ENCODE assay signal across 21 cellular contexts in the genomic region with DNA sequence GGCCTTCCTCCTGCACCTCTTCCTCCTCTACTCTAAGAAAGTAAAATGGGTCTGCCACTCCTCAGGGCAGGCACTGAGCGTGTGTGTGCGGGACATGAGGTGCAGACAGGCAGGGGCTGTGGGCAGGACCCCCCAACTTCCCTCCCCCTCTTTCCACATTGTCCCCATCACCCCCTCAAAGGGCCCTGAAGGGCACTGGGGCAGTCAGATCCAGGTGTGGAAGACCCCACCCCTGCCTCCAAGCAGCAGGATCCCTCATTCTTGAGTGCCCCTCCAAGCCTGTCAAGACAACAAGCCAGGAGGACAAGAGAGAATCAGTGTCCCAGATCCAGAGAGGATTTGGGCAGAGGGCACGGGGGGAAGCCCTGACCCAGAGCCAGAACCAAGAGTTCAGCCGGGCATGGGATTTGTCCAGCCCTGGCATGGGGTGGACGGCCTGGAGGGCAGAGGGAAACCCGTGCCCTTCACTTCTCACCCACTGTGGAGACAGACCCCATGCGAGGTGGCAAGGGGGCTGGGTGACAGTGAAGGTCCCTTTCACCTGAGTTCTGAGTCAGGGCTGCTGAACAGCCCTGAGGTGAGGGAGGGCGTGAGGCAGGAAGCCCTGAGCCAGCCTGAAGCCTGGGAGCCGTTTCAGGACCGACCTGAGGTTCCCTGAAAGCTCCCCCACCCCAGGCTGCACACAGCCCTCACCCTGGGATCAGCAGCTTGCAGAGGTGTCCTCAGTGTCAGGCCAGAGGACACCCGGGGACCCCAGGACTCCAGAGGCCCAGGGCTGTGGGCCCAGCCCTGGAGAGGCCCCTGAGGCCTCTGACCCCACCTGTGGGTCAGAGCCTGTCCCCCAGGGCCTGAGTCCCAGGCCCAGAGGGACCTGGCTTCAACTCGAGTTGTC. TPM values are rescaled to one million over a fixed set of nuclear protein-coding genes. Genes with fewer than 3 reads are reported as not detected.
DNase-seq lines count a peak whose midpoint lies in the region; ATAC-seq and TF ChIP-seq lines count a peak whose summit lies in the region.
"Had no signal": no experiment of that assay in that cellular context is flagged by ENCODE, and none has a peak within 500 bp of the region (broad histone marks: within the 10 kb centered on the region; RNA-seq: fewer than 3 reads in every experiment).

No MANE protein-coding gene starts in this region.

- no peak overlapping the region for H2AFZ ChIP-seq in neuronal stem cell (ENCODE audit: low read length)

- no peak overlapping the region for H3K4me3 Mint-ChIP-seq in CD8-positive, alpha-beta T cell
- H3K4me3 Mint-ChIP-seq: T-helper 1 cell treated with Interleukin-12 subunit alpha and Interleukin-12 subunit beta and Interleukin-4 antibody, amounts not matched to agents 30 μg/mL and 1 μg/mL, for 36 hours had no signal

- H3K4me1 ChIP-seq in CD8-positive, alpha-beta T cell (ENCODE audit: insufficient read depth, low read length), result peaks cover 39% of the 10 kb centered on the region
- H3K4me1 ChIP-seq in NT2/D1 (ENCODE audit: insufficient read depth, insufficient read length) (peaks cover 8% of the 10 kb centered on the region), neuronal stem cell (ENCODE audit: control insufficient read depth in 2 of 2, insufficient read depth in 1 of 2, low read depth in 1 of 2, low read length in 2 of 2) (peaks cover 6 to 17% of the 10 kb centered on the region in 2 donors)

- H4K91ac ChIP-seq in neuronal stem cell (ENCODE audit: low read depth, low read length, poor library complexity), result no peak overlapping the region

- no CpG with 5 or more reads among the region's 12 CpGs for WGBS in neuronal stem cell (ENCODE audit: extremely low coverage in 2 of 2, insufficient read length in 2 of 2, insufficient replicate concordance in 1 of 2), 2 donors

- H4K8ac ChIP-seq in neuronal stem cell (ENCODE audit: low read depth, low read length), result no peak overlapping the region

- no peak for ATAC-seq in CD8-positive, alpha-beta T cell
- no peak for ATAC-seq in HG03039 (IDR thresholded peaks at IDR 0.05; ENCODE audit: unreplicated experiment)
- ATAC-seq: activated naive CD4-positive, alpha-beta T cell treated with anti-CD3 and anti-CD28 coated beads, Interleukin-2, amount 50 U/mL, for 72 hours; left colon had no signal

- peak overlapping the region; percentile 60 for H3K27ac Mint-ChIP-seq in CD8-positive, alpha-beta T cell
- H3K27ac Mint-ChIP-seq: T-helper 1 cell treated with Interleukin-12 subunit alpha and Interleukin-12 subunit beta and Interleukin-4 antibody, amounts not matched to agents 30 μg/mL and 1 μg/mL, for 36 hours had no signal

- no peak for TF ChIP-seq CTCF in CD8-positive, alpha-beta T cell (IDR thresholded peaks at IDR 0.05)
- no peak for TF ChIP-seq CTCF in dorsolateral prefrontal cortex (IDR thresholded peaks at IDR 0.05 in 54 of 56, conservative IDR thresholded peaks at IDR 0.05 in 2 of 56; ENCODE audit: low read depth in 1 of 56, partially characterized antibody in 56 of 56)

- no peak overlapping the region for H3K27ac ChIP-seq in CD8-positive, alpha-beta T cell (ENCODE audit: low read depth, low read length)
- peak overlapping the region; percentile 18 to 99 (median 94) for H3K27ac ChIP-seq in dorsolateral prefrontal cortex
- no peak overlapping the region for H3K27ac ChIP-seq in neuronal stem cell (replicated peaks; ENCODE audit: low read length)
- H3K27ac ChIP-seq: epithelial cell of prostate, VCaP had no signal

- peak overlapping the region; percentile 32 for H3K23ac ChIP-seq in neuronal stem cell (ENCODE audit: low read depth, low read length, poor library complexity)

- H2BK12ac ChIP-seq in neuronal stem cell (ENCODE audit: low read length), result no peak overlapping the region

- peaks cover 21% of the 10 kb centered on the region for H3K36me3 Mint-ChIP-seq in CD8-positive, alpha-beta T cell

- H2AK5ac ChIP-seq in neuronal stem cell (ENCODE audit: low read depth, low read length), result no peak overlapping the region

- H3K36me3 ChIP-seq in CD8-positive, alpha-beta T cell (ENCODE audit: insufficient read depth, low read length), result peaks cover 4% of the 10 kb centered on the region
- H3K36me3 ChIP-seq in NT2/D1 (ENCODE audit: insufficient read depth, insufficient read length, low read length) (peaks cover 29% of the 10 kb centered on the region), neuronal stem cell (replicated peaks in 1 of 2; ENCODE audit: control insufficient read depth in 2 of 2, insufficient read depth in 2 of 2, low read length in 2 of 2) (peaks cover 20 to 53% of the 10 kb centered on the region in 2 donors)

- no peak overlapping the region for H3K4me3 ChIP-seq in CD8-positive, alpha-beta T cell (ENCODE audit: low read depth, low read length)
- no peak overlapping the region for H3K4me3 ChIP-seq in NT2/D1 (ENCODE audit: insufficient read length, low read depth)
- no peak overlapping the region for H3K4me3 ChIP-seq in dorsolateral prefrontal cortex
- H3K4me3 ChIP-seq in neuronal stem cell (ENCODE audit: low read length in 2 of 2), result no peak overlapping the region

- no peak overlapping the region for H3K4ac ChIP-seq in neuronal stem cell (ENCODE audit: low read length)

- H3K79me1 ChIP-seq in neuronal stem cell (ENCODE audit: low read depth, low read length), result peaks cover under 1% of the 10 kb centered on the region

- no peaks in the 10 kb centered on the region for H3K27me3 ChIP-seq in CD8-positive, alpha-beta T cell (ENCODE audit: insufficient read depth, low read length)
- H3K27me3 ChIP-seq in NT2/D1 (ENCODE audit: insufficient read depth, insufficient read length) (no peaks in the 10 kb centered on the region), dorsolateral prefrontal cortex (no peaks in the 10 kb centered on the region), neuronal stem cell (ENCODE audit: control insufficient read depth in 3 of 3, insufficient read depth in 3 of 3, low read depth in 1 of 3, low read length in 3 of 3) (no peaks in the 10 kb centered on the region)

- DNase-seq in CD8-positive, alpha-beta T cell, result no peak
- no peak for DNase-seq in NT2/D1 (ENCODE audit: low read depth, low spot score)
- DNase-seq in dorsolateral prefrontal cortex, result no peak
- DNase-seq in neuronal stem cell (ENCODE audit: low spot score), result no peak
- DNase-seq in dermis blood vessel endothelial cell, result no peak
- DNase-seq in islet precursor cell, result no peak
- no peak for DNase-seq in glomerular visceral epithelial cell (ENCODE audit: extremely low spot score)
- DNase-seq: activated CD4-positive, alpha-beta T cell treated with anti-CD3 and anti-CD28 coated beads, Interleukin-2, amount 50 U/mL, for 4 hours; cortex of kidney; NCI-H1105; NCI-H2081; NCI-H510A; SHP77; stimulated activated CD4-positive, alpha-beta T cell treated with anti-CD3 and anti-CD28 coated beads, Interleukin-15, amount 100 ng/mL, for 24 hours; trophoblast cell had no signal

- no peak overlapping the region for H3K14ac ChIP-seq in neuronal stem cell (ENCODE audit: low read length)

- CTCF ChIA-PET in CD8-positive, alpha-beta T cell (lab: Charles Lee), result no interaction called here

- H3K9me3 Mint-ChIP-seq in CD8-positive, alpha-beta T cell, result no peaks in the 10 kb centered on the region
- H3K9me3 Mint-ChIP-seq: activated naive CD4-positive, alpha-beta T cell treated with anti-CD3 and anti-CD28 coated beads, Interleukin-2, amount 50 U/mL, for 72 hours; T-helper 1 cell treated with Interleukin-12 subunit alpha and Interleukin-12 subunit beta and Interleukin-4 antibody, amounts not matched to agents 30 μg/mL and 1 μg/mL, for 36 hours had no signal

- POLR2A ChIA-PET in CD8-positive, alpha-beta T cell (lab: Charles Lee), result no interaction called here

- intact Hi-C loops in CD8-positive, alpha-beta T cell (cut with DNase I, micrococcal nuclease), result no loop called here
- intact Hi-C loops in dorsolateral prefrontal cortex (cut with DNase I), result no loop called here

- peaks cover 41% of the 10 kb centered on the region for H3K4me1 Mint-ChIP-seq in CD8-positive, alpha-beta T cell (ENCODE audit: low read depth)

- no peak overlapping the region for H2BK5ac ChIP-seq in neuronal stem cell (ENCODE audit: low read length)

- H3K9me3 ChIP-seq in CD8-positive, alpha-beta T cell (ENCODE audit: low read length), result no peaks in the 10 kb centered on the region
- peaks cover 13% of the 10 kb centered on the region; the same call in 1 of the 2 replicates for H3K9me3 ChIP-seq in NT2/D1 (ENCODE audit: insufficient read depth, low read length)
- H3K9me3 ChIP-seq in neuronal stem cell (replicated peaks in 1 of 2; ENCODE audit: control insufficient read depth in 2 of 2, insufficient read depth in 1 of 2, low read depth in 1 of 2, low read length in 2 of 2), result no peaks in the 10 kb centered on the region

- no peak overlapping the region for H3K18ac ChIP-seq in neuronal stem cell (ENCODE audit: low read length)

- H3K4me2 ChIP-seq in neuronal stem cell (ENCODE audit: insufficient read depth, low read length, poor library complexity, severe bottlenecking), result no peak overlapping the region

- H2BK15ac ChIP-seq in neuronal stem cell (ENCODE audit: low read length), result no peak overlapping the region

- no peaks in the 10 kb centered on the region for H3K27me3 Mint-ChIP-seq in CD8-positive, alpha-beta T cell (ENCODE audit: low read depth)

- no peak overlapping the region for H2BK120ac ChIP-seq in neuronal stem cell (ENCODE audit: low read depth, low read length)

- H3K9ac ChIP-seq in NT2/D1 (ENCODE audit: insufficient read length, low read depth), result peak overlapping the region; percentile 1
- peak overlapping the region; percentile 63 for H3K9ac ChIP-seq in neuronal stem cell (ENCODE audit: low read depth, low read length, poor library complexity)

RNA-seq across cellular contexts. Expression of gene USP22, which starts 45.8 kb away (rescaled TPM):
- 100 to 1,000 TPM; 177 to 190 TPM for total RNA-seq in CD8-positive, alpha-beta T cell
- total RNA-seq in dorsolateral prefrontal cortex (100 to 1,000 TPM; 223 to 385 (median 299) TPM), dermis blood vessel endothelial cell (342 TPM in 2 replicates)
- 144 TPM for polyA plus RNA-seq in neuronal stem cell (2013, experiment 1 of 2)
- 140 TPM for polyA plus RNA-seq in neuronal stem cell (2013, experiment 2 of 2)

Comparison
In these comparisons a context has a peak if more than half of its experiments do, and no peak if none do; other contexts are left out.
1. H3K27ac ChIP-seq: peak in dorsolateral prefrontal cortex (59 of 59); none in CD8-positive, alpha-beta T cell (single experiment) and neuronal stem cell (single experiment).